In genomic region chr3:14430706-14431470, GRCh38 we compare ENCODE assay signal across 8 cellular contexts. TPM values are rescaled to one million over a fixed set of nuclear protein-coding genes. Genes with fewer than 3 reads are reported as not detected.
DNase-seq lines count a peak whose midpoint lies in the region; ATAC-seq and TF ChIP-seq lines count a peak whose summit lies in the region.

No MANE protein-coding gene starts in this region.

- H3K9ac ChIP-seq in liver (ENCODE audit: low read depth in 1 of 2, low read length in 2 of 2): no peak overlapping the region

- no peaks in the 10 kb centered on the region for H3K27me3 Mint-ChIP-seq in activated CD4-positive, alpha-beta T cell treated with anti-CD3 and anti-CD28 coated beads, Interleukin-2, amount 10 ng/mL, durations not matched to agents 24 days and 14 days
- H3K27me3 Mint-ChIP-seq in activated B cell treated with CpG ODN at 0.5 μM for 24 hours: no peaks in the 10 kb centered on the region

- H3K4me1 ChIP-seq in liver (ENCODE audit: control insufficient read depth in 4 of 4, insufficient read depth in 4 of 4, low read length in 3 of 4): peaks cover 0 to 20% (median 3%) of the 10 kb centered on the region in 4 donors
- peaks cover 80% of the 10 kb centered on the region for H3K4me1 ChIP-seq in suprapubic skin

- CTCF ChIA-PET in activated B cell treated with CpG ODN at 0.5 μM for 24 hours (lab: Charles Lee): interaction anchor here (0.8 to 2.9 kb wide), 5 partner anchors 22 to 170 kb away, joined by 3 to 24 read pairs (median 5); partner anchors contain the start of gene SLC6A6

- 86% methylated on average over 12 of the region's 12 CpGs for WGBS in liver
- 81% methylated on average over 5 of the region's 12 CpGs for WGBS in suprapubic skin

- H3K4me3 ChIP-seq in liver (ENCODE audit: low read depth in 1 of 3, low read length in 3 of 3) (no peak overlapping the region), suprapubic skin (no peak overlapping the region)

- no peaks in the 10 kb centered on the region for H3K36me3 ChIP-seq in liver (ENCODE audit: control insufficient read depth in 4 of 4, insufficient read depth in 3 of 4, low read depth in 1 of 4, low read length in 3 of 4)
- H3K36me3 ChIP-seq in suprapubic skin: peaks cover 6% of the 10 kb centered on the region

- H3K27ac ChIP-seq in liver (ENCODE audit: low read depth in 1 of 2, low read length in 2 of 2): peak overlapping the region; percentile 72 to 77
- H3K27ac ChIP-seq in suprapubic skin: peak overlapping the region; percentile 78

- H3K27me3 ChIP-seq in liver (ENCODE audit: control insufficient read depth in 4 of 4, insufficient read depth in 4 of 4, low read length in 3 of 4): no peaks in the 10 kb centered on the region
- no peaks in the 10 kb centered on the region for H3K27me3 ChIP-seq in suprapubic skin

- no peak for TF ChIP-seq RAD21 in liver (IDR thresholded peaks at IDR 0.05)

- H3K27ac Mint-ChIP-seq in activated CD4-positive, alpha-beta T cell treated with anti-CD3 and anti-CD28 coated beads, Interleukin-2, amount 10 ng/mL, durations not matched to agents 24 days and 14 days: peak overlapping the region; percentile 97
- H3K27ac Mint-ChIP-seq in activated B cell treated with CpG ODN at 0.5 μM for 24 hours: peak overlapping the region; percentile 94

- DNase-seq in activated CD4-positive, alpha-beta T cell treated with anti-CD3 and anti-CD28 coated beads, Interleukin-2, amount 10 ng/mL, durations not matched to agents 24 days and 14 days: no peak
- no peak for DNase-seq in activated CD4-positive, alpha-beta T cell treated with anti-CD3 and anti-CD28 coated beads, Interleukin-2, amount 50 U/mL, for 4 hours
- DNase-seq in activated B cell treated with CpG ODN at 0.5 μM for 24 hours (no peak), suprapubic skin (ENCODE audit: low spot score in 2 of 2) (no peak), COLO668 (lab: John Stamatoyannopoulos, UW; ENCODE audit: unreplicated experiment) (no peak)

- TF ChIP-seq CTCF in activated B cell treated with CpG ODN at 0.5 μM for 24 hours (IDR thresholded peaks at IDR 0.05) (no peak), liver (IDR thresholded peaks at IDR 0.05; ENCODE audit: low read depth, low read length, missing input control) (no peak), suprapubic skin (IDR thresholded peaks at IDR 0.05) (no peak)

- no peak for ATAC-seq in activated B cell treated with CpG ODN at 0.5 μM for 24 hours (ENCODE audit: low read depth)
- ATAC-seq in GM18498 (IDR thresholded peaks at IDR 0.05; ENCODE audit: unreplicated experiment): no peak
- no peak for ATAC-seq in HG03469 (IDR thresholded peaks at IDR 0.05; ENCODE audit: unreplicated experiment)

- no peaks in the 10 kb centered on the region for H3K9me3 Mint-ChIP-seq in activated CD4-positive, alpha-beta T cell treated with anti-CD3 and anti-CD28 coated beads, Interleukin-2, amount 10 ng/mL, durations not matched to agents 24 days and 14 days
- no peaks in the 10 kb centered on the region for H3K9me3 Mint-ChIP-seq in activated B cell treated with CpG ODN at 0.5 μM for 24 hours

- H3K9me3 ChIP-seq in liver (ENCODE audit: control insufficient read depth in 4 of 4, low read length in 3 of 4) (no peaks in the 10 kb centered on the region), suprapubic skin (no peaks in the 10 kb centered on the region)

- TF ChIP-seq EP300 in suprapubic skin (IDR thresholded peaks at IDR 0.05): no peak

- H3K4me1 Mint-ChIP-seq in activated CD4-positive, alpha-beta T cell treated with anti-CD3 and anti-CD28 coated beads, Interleukin-2, amount 10 ng/mL, durations not matched to agents 24 days and 14 days: peaks cover 81% of the 10 kb centered on the region
- H3K4me1 Mint-ChIP-seq in activated B cell treated with CpG ODN at 0.5 μM for 24 hours: peaks cover 97% of the 10 kb centered on the region

- intact Hi-C loops in activated CD4-positive, alpha-beta T cell treated with anti-CD3 and anti-CD28 coated beads, Interleukin-2, amount 10 ng/mL, durations not matched to agents 24 days and 14 days (cut with micrococcal nuclease): loop anchor here (5.0 to 10.0 kb wide), 3 partner anchors 289 to 536 kb away; partner anchors contain the start of gene NR2C2
- intact Hi-C loops in activated B cell treated with CpG ODN at 0.5 μM for 24 hours (cut with micrococcal nuclease): loop anchor here (5.0 to 10.0 kb wide), 2 partner anchors 624 to 1874 kb away; partner anchors contain the start of gene MKRN2

- peak overlapping the region; percentile 80 for H3K4me3 Mint-ChIP-seq in activated CD4-positive, alpha-beta T cell treated with anti-CD3 and anti-CD28 coated beads, Interleukin-2, amount 10 ng/mL, durations not matched to agents 24 days and 14 days
- peak overlapping the region; percentile 72 for H3K4me3 Mint-ChIP-seq in activated B cell treated with CpG ODN at 0.5 μM for 24 hours

- no peak for TF ChIP-seq POLR2A in suprapubic skin (IDR thresholded peaks at IDR 0.05)

- H3K36me3 Mint-ChIP-seq in activated CD4-positive, alpha-beta T cell treated with anti-CD3 and anti-CD28 coated beads, Interleukin-2, amount 10 ng/mL, durations not matched to agents 24 days and 14 days (ENCODE audit: low read depth): peaks cover 17% of the 10 kb centered on the region
- peaks cover 6% of the 10 kb centered on the region for H3K36me3 Mint-ChIP-seq in activated B cell treated with CpG ODN at 0.5 μM for 24 hours (ENCODE audit: low read depth)

- POLR2A ChIA-PET in activated B cell treated with CpG ODN at 0.5 μM for 24 hours (lab: Charles Lee): interaction anchor here (0.7 to 19.0 kb wide), 8 partner anchors 7 to 256 kb away, joined by 4 to 377 read pairs (median 16); partner anchors contain the start of genes CCDC174, LSM3, SLC6A6 and XPC

TF ChIP-seq in liver, 16 proteins besides CTCF, POLR2A, EP300 and RAD21:
- TF ChIP-seq, protein P1, sequence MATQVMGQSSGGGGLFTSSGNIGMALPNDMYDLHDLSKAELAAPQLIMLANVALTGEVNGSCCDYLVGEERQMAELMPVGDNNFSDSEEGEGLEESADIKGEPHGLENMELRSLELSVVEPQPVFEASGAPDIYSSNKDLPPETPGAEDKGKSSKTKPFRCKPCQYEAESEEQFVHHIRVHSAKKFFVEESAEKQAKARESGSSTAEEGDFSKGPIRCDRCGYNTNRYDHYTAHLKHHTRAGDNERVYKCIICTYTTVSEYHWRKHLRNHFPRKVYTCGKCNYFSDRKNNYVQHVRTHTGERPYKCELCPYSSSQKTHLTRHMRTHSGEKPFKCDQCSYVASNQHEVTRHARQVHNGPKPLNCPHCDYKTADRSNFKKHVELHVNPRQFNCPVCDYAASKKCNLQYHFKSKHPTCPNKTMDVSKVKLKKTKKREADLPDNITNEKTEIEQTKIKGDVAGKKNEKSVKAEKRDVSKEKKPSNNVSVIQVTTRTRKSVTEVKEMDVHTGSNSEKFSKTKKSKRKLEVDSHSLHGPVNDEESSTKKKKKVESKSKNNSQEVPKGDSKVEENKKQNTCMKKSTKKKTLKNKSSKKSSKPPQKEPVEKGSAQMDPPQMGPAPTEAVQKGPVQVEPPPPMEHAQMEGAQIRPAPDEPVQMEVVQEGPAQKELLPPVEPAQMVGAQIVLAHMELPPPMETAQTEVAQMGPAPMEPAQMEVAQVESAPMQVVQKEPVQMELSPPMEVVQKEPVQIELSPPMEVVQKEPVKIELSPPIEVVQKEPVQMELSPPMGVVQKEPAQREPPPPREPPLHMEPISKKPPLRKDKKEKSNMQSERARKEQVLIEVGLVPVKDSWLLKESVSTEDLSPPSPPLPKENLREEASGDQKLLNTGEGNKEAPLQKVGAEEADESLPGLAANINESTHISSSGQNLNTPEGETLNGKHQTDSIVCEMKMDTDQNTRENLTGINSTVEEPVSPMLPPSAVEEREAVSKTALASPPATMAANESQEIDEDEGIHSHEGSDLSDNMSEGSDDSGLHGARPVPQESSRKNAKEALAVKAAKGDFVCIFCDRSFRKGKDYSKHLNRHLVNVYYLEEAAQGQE (IDR thresholded peaks at IDR 0.05): no peak
- TF ChIP-seq SP1 (IDR thresholded peaks at IDR 0.05): no peak
- TF ChIP-seq, protein P2, sequence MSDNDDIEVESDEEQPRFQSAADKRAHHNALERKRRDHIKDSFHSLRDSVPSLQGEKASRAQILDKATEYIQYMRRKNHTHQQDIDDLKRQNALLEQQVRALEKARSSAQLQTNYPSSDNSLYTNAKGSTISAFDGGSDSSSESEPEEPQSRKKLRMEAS (IDR thresholded peaks at IDR 0.05): no peak
- no peak for TF ChIP-seq YY1 (IDR thresholded peaks at IDR 0.05)

RNA-seq across cellular contexts. Expression of gene SLC6A6, which starts 28.5 kb away (rescaled TPM):
- 53.9 and 63.7 TPM in 2 replicates for total RNA-seq in activated CD4-positive, alpha-beta T cell treated with anti-CD3 and anti-CD28 coated beads, Interleukin-2, amount 10 ng/mL, durations not matched to agents 24 days and 14 days
- total RNA-seq in activated B cell treated with CpG ODN at 0.5 μM for 24 hours: 67.2 and 67.3 TPM in 2 replicates
- 1 to 10 TPM; 4.7 to 7.2 TPM for total RNA-seq in liver
- polyA plus RNA-seq in liver: 1 to 10 TPM in 1 of 2 donors, under 1 TPM in 1; 0.92 to 1.1 TPM
- 100 to 1,000 TPM in 2 of 4 donors, 10 to 100 TPM in 2; 85.4 to 149 (median 102) TPM for total RNA-seq in suprapubic skin
